ENCODE assay signal across 33 cellular contexts in genomic region chr6:165877773-165878172, GRCh38.
"Had no signal": no experiment of that assay in that cellular context is flagged by ENCODE, and none has a peak within 500 bp of the region (broad histone marks: within the 10 kb centered on the region; RNA-seq: fewer than 3 reads in every experiment).

No MANE protein-coding gene starts in this region.

- H3K27me3 ChIP-seq: body of pancreas, breast epithelium had no signal

- H3K4me3 ChIP-seq: body of pancreas had no signal

- H3K4me1 ChIP-seq: body of pancreas, breast epithelium had no signal

- FAIRE-seq: astrocyte had no signal

- DNase-seq: activated CD4-positive, alpha-beta memory T cell treated with anti-CD3 and anti-CD28 coated beads, Interleukin-2, amount 10 ng/mL, durations not matched to agents 7 days and 5 days; activated CD4-positive, alpha-beta T cell treated with anti-CD3 and anti-CD28 coated beads for 1 hour; activated CD4-positive, alpha-beta T cell treated with anti-CD3 and anti-CD28 coated beads for 48 hours; activated CD4-positive, CD25-positive, alpha-beta regulatory T cell; activated CD8-positive, alpha-beta memory T cell treated with anti-CD3 and anti-CD28 coated beads for 24 hours; activated CD8-positive, alpha-beta memory T cell treated with anti-CD3 and anti-CD28 coated beads, Interleukin-2, amount 10 ng/mL, durations not matched to agents 7 days and 5 days; activated CD8-positive, alpha-beta memory T cell treated with anti-CD3 and anti-CD28 coated beads, Interleukin-2, amount 50 U/mL, for 48 hours; activated effector memory CD4-positive, alpha-beta T cell treated with anti-CD3 and anti-CD28 coated beads, Interleukin-2, amount 50 U/mL, for 16 hours; activated naive CD4-positive, alpha-beta T cell; activated naive CD4-positive, alpha-beta T cell treated with anti-CD3 and anti-CD28 coated beads, Interleukin-2, amount 50 U/mL, for 16 hours; activated naive CD8-positive, alpha-beta T cell treated with anti-CD3 and anti-CD28 coated beads for 36 hours; activated T-cell treated with anti-CD3 and anti-CD28 coated beads, Interleukin-2, amount 50 U/mL, for 1 hour; activated T-cell treated with anti-CD3 and anti-CD28 coated beads, Interleukin-2, amount 50 U/mL, for 72 hours; amygdala; body of pancreas; caudate nucleus; MM.1S; MV-4-11; NCI-H1092; NCI-H1436 treated with DMSO at 0.1 percent for 48 hours; NCI-H1694 treated with DMSO at 0.1 percent for 48 hours; NCI-H2029; NCI-H345; NCI-H524 treated with DMSO at 0.1 percent for 48 hours; RPMI8226; SW 1271; T-helper 1 cell; T-helper 2 cell; T-helper 9 cell; WERI-Rb-1 had no signal

- H3K27ac ChIP-seq: body of pancreas, KMS-11, WERI-Rb-1 had no signal

- H3K9me3 ChIP-seq: body of pancreas, breast epithelium had no signal

- H3K36me3 ChIP-seq: breast epithelium, WERI-Rb-1 had no signal
